Comparison of ENCODE assay signal across 1 cellular context in the genomic region with DNA sequence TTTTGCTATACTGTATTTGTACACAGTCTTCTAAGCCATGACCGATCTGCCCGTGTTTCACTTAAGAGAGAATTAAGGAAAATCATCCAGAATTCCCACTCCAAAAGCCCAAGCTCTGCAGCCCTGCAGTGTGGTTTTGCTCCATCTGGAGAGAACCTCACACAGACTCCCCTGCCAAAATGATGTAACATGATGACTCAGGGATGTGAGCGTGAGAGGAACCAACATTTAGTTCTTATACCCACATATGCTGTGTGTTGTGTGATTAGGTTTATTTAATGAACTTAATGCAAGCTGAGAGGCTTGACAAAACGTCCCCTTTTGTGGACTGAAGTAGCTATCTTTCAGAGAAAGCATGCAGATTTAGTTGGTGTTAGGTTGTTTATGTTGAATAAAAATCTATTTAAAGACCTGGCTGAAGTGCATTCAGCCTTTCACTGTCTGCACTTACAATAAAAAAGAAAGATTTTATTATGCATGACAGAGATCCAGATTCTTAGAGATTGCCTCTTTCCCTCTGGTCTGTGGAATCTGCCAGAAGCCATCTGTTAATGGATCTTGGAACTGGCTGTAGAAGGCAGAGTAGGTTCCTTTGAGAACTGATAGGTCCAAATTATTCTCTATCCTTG.
TF ChIP-seq lines count a peak whose summit lies in the region.

No MANE protein-coding gene starts in this region.

TF ChIP-seq in HEK293, 187 proteins besides CTCF, POLR2A, EP300 and RAD21 (continued from another document):
- TF ChIP-seq, protein P1, sequence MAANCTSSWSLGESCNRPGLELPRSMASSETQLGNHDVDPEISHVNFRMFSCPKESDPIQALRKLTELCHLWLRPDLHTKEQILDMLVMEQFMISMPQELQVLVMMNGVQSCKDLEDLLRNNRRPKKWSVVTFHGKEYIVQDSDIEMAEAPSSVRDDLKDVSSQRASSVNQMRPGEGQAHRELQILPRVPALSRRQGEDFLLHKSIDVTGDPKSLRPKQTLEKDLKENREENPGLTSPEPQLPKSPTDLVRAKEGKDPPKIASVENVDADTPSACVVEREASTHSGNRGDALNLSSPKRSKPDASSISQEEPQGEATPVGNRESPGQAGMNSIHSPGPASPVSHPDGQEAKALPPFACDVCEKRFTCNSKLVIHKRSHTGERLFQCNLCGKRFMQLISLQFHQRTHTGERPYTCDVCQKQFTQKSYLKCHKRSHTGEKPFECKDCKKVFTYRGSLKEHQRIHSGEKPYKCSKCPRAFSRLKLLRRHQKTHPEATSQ (tag by site-specific recombination; IDR thresholded peaks at IDR 0.05), result no peak
- TF ChIP-seq, protein P2, sequence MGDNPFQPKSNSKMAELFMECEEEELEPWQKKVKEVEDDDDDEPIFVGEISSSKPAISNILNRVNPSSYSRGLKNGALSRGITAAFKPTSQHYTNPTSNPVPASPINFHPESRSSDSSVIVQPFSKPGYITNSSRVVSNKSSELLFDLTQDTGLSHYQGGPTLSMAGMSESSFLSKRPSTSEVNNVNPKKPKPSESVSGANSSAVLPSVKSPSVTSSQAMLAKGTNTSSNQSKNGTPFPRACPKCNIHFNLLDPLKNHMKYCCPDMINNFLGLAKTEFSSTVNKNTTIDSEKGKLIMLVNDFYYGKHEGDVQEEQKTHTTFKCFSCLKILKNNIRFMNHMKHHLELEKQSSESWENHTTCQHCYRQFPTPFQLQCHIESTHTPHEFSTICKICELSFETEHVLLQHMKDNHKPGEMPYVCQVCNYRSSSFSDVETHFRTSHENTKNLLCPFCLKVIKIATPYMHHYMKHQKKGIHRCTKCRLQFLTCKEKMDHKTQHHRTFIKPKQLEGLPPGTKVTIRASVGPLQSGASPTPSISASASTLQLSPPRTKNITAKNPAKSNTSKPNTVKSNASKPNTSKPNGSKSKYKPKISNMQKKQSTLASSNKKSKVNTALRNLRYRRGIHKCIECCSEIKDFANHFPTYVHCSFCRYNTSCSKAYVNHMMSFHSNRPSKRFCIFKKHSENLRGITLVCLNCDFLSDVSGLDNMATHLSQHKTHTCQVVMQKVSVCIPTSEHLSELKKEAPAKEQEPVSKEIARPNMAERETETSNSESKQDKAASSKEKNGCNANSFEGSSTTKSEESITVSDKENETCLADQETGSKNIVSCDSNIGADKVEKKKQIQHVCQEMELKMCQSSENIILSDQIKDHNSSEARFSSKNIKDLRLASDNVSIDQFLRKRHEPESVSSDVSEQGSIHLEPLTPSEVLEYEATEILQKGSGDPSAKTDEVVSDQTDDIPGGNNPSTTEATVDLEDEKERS (tag by site-specific recombination; IDR thresholded peaks at IDR 0.05), result no peak
- 0 out of 2 replicates have a peak, but pooled peaks have one; percentile 43 for TF ChIP-seq ZEB2 (tag by site-specific recombination; IDR thresholded peaks at IDR 0.05)
- TF ChIP-seq ZNF623 (tag by site-specific recombination; IDR thresholded peaks at IDR 0.05), result no peak
- no peak for TF ChIP-seq ZNF549 (tag by site-specific recombination; IDR thresholded peaks at IDR 0.05)
